9 cellular contexts compared by ENCODE assay signal in genomic region chr11:92225563-92226308, GRCh38. TPM values are rescaled to one million over a fixed set of nuclear protein-coding genes. Genes with fewer than 3 reads are reported as not detected.
DNase-seq lines count a peak whose midpoint lies in the region; ATAC-seq and TF ChIP-seq lines count a peak whose summit lies in the region.
"Had no signal": no experiment of that assay in that cellular context is flagged by ENCODE, and none has a peak within 500 bp of the region (broad histone marks: within the 10 kb centered on the region; RNA-seq: fewer than 3 reads in every experiment).

No MANE protein-coding gene starts in this region.

- in situ Hi-C loops in mammary epithelial cell (cut with MboI; ENCODE audit: low sequenced_read_pairs in 2 of 2), result no loop called here

- H3K4me1 Mint-ChIP-seq in activated naive CD8-positive, alpha-beta T cell treated with anti-CD3 and anti-CD28 coated beads, Interleukin-2, amount 10 ng/mL, durations not matched to agents 7 days and 5 days, result peaks cover 5% of the 10 kb centered on the region
- no peaks in the 10 kb centered on the region for H3K4me1 Mint-ChIP-seq in activated naive CD8-positive, alpha-beta T cell treated with anti-CD3 and anti-CD28 coated beads, Interleukin-2, amount 50 U/mL, for 24 hours

- H3K4me2 ChIP-seq in mammary epithelial cell (ENCODE audit: insufficient read depth, low read depth, low read length), result peak overlapping the region; percentile 56

- H3K27ac ChIP-seq in mammary epithelial cell (ENCODE audit: insufficient read depth, low read depth, low read length) (no peak overlapping the region), lung (ENCODE audit: low read depth in 1 of 2, low read length in 1 of 2) (no peak overlapping the region), urinary bladder (ENCODE audit: low read depth) (no peak overlapping the region)
- H3K27ac ChIP-seq: body of pancreas had no signal

- H3K4me3 ChIP-seq in mammary epithelial cell (replicated peaks in 1 of 3; ENCODE audit: insufficient read depth in 1 of 3, low read depth in 2 of 3, low read length in 3 of 3) (no peak overlapping the region), lung (peak overlapping the region; percentile 28), urinary bladder (ENCODE audit: low read depth, low read length) (peak overlapping the region; percentile 30)
- H3K4me3 ChIP-seq: body of pancreas had no signal

- H3K4me1 ChIP-seq in mammary epithelial cell (ENCODE audit: insufficient read depth, low read length) (peaks cover 6% of the 10 kb centered on the region), lung (ENCODE audit: control insufficient read depth in 2 of 2, insufficient read depth in 2 of 2, low read length in 2 of 2) (peaks cover 0 to 5% of the 10 kb centered on the region in 2 donors), urinary bladder (ENCODE audit: insufficient read depth) (peaks cover 1% of the 10 kb centered on the region)

- WGBS in mammary epithelial cell (ENCODE audit: low coverage, missing lambda C conversion rate), result 4% methylated on average over 15 of the region's 53 CpGs
- WGBS in lung, 2 donors, result 3% methylated on average over 53 of the region's 53 CpGs
- under 1% methylated on average over 53 of the region's 53 CpGs for WGBS in urinary bladder

- no peaks in the 10 kb centered on the region for H3K9me3 Mint-ChIP-seq in activated naive CD8-positive, alpha-beta T cell treated with anti-CD3 and anti-CD28 coated beads, Interleukin-2, amount 10 ng/mL, durations not matched to agents 7 days and 5 days
- H3K9me3 Mint-ChIP-seq in activated naive CD8-positive, alpha-beta T cell treated with anti-CD3 and anti-CD28 coated beads, Interleukin-2, amount 50 U/mL, for 24 hours, result no peaks in the 10 kb centered on the region

- TF ChIP-seq CTCF in mammary epithelial cell (conservative IDR thresholded peaks at IDR 0.05 in 1 of 2, IDR thresholded peaks at IDR 0.05 in 1 of 2; ENCODE audit: extremely low read depth in 1 of 2, insufficient read depth in 1 of 2, low read depth in 1 of 2, low read length in 2 of 2) (no peak), lung (IDR thresholded peaks at IDR 0.05; ENCODE audit: control extremely low read depth, extremely low read depth) (no peak)

- H3K9ac ChIP-seq in mammary epithelial cell (ENCODE audit: insufficient read depth, low read length), result no peak overlapping the region

- H3K36me3 ChIP-seq in mammary epithelial cell (ENCODE audit: insufficient read depth, low read length), result no peaks in the 10 kb centered on the region
- no peaks in the 10 kb centered on the region for H3K36me3 ChIP-seq in lung (ENCODE audit: control insufficient read depth in 2 of 2, insufficient read depth in 2 of 2, low read length in 2 of 2)
- no peaks in the 10 kb centered on the region for H3K36me3 ChIP-seq in urinary bladder (ENCODE audit: insufficient read depth)

- CTCF ChIA-PET in mammary epithelial cell (lab: Charles Lee; ENCODE audit: low non-redundant PET), result no interaction called here

- H3K36me3 Mint-ChIP-seq in activated naive CD8-positive, alpha-beta T cell treated with anti-CD3 and anti-CD28 coated beads, Interleukin-2, amount 10 ng/mL, durations not matched to agents 7 days and 5 days, result no peaks in the 10 kb centered on the region
- no peaks in the 10 kb centered on the region for H3K36me3 Mint-ChIP-seq in activated naive CD8-positive, alpha-beta T cell treated with anti-CD3 and anti-CD28 coated beads, Interleukin-2, amount 50 U/mL, for 24 hours (ENCODE audit: low read depth)

- no peak for ATAC-seq in activated naive CD8-positive, alpha-beta T cell treated with anti-CD3 and anti-CD28 coated beads, Interleukin-2, amount 10 ng/mL, durations not matched to agents 7 days and 5 days (ENCODE audit: low read depth)
- ATAC-seq in activated naive CD8-positive, alpha-beta T cell treated with anti-CD3 and anti-CD28 coated beads, Interleukin-2, amount 50 U/mL, for 24 hours, result no peak
- ATAC-seq in lung (ENCODE audit: insufficient read depth, low FRiP score) (no peak), HG03460 (IDR thresholded peaks at IDR 0.05; ENCODE audit: unreplicated experiment) (no peak)

- H3K27me3 ChIP-seq in mammary epithelial cell (ENCODE audit: insufficient read depth, low read length) (peaks cover 43% of the 10 kb centered on the region), lung (ENCODE audit: control insufficient read depth, insufficient read depth) (peaks cover 12% of the 10 kb centered on the region)
- H3K27me3 ChIP-seq: body of pancreas had no signal

- POLR2A ChIA-PET in activated naive CD8-positive, alpha-beta T cell treated with anti-CD3 and anti-CD28 coated beads, Interleukin-2, amount 10 ng/mL, durations not matched to agents 7 days and 5 days (lab: Charles Lee), result no interaction called here

- intact Hi-C loops in mammary epithelial cell (cut with micrococcal nuclease), result no loop called here

- H2AFZ ChIP-seq in mammary epithelial cell (ENCODE audit: low read depth, low read length), result peak overlapping the region; percentile 13

- no peaks in the 10 kb centered on the region for H3K9me3 ChIP-seq in mammary epithelial cell (replicated peaks; ENCODE audit: insufficient read depth, low read length)
- H3K9me3 ChIP-seq in lung (ENCODE audit: control insufficient read depth in 2 of 2, insufficient read depth in 1 of 2, low read length in 1 of 2), result peaks cover 0 to 6% of the 10 kb centered on the region in 2 donors
- H3K9me3 ChIP-seq: body of pancreas had no signal

- no peaks in the 10 kb centered on the region for H3K79me2 ChIP-seq in mammary epithelial cell (ENCODE audit: insufficient read depth, low read length)

- no peak for TF ChIP-seq POLR2A in erythroblast (IDR thresholded peaks at IDR 0.05; ENCODE audit: low read length)

- peak; percentile 26 for DNase-seq in activated naive CD8-positive, alpha-beta T cell treated with anti-CD3 and anti-CD28 coated beads, Interleukin-2, amount 10 ng/mL, durations not matched to agents 7 days and 5 days
- DNase-seq in activated naive CD8-positive, alpha-beta T cell treated with anti-CD3 and anti-CD28 coated beads, Interleukin-2, amount 50 U/mL, for 24 hours, result no peak
- DNase-seq in mammary epithelial cell, result peak; percentile 12
- no peak for DNase-seq in lung (ENCODE audit: low spot score)
- DNase-seq in activated effector memory CD4-positive, alpha-beta T cell treated with Interleukin-2 at 50 U/mL for 16 hours, result no peak
- no peak for DNase-seq in erythroblast (lab: John Stamatoyannopoulos, UW)

- peaks cover 39% of the 10 kb centered on the region for H3K27me3 Mint-ChIP-seq in activated naive CD8-positive, alpha-beta T cell treated with anti-CD3 and anti-CD28 coated beads, Interleukin-2, amount 10 ng/mL, durations not matched to agents 7 days and 5 days
- H3K27me3 Mint-ChIP-seq in activated naive CD8-positive, alpha-beta T cell treated with anti-CD3 and anti-CD28 coated beads, Interleukin-2, amount 50 U/mL, for 24 hours, result peaks cover 56% of the 10 kb centered on the region

- BruUV-seq in mammary epithelial cell (replicated peaks; lab: Mats Ljungman, UMichigan), result no TSS peak

- H3K27ac Mint-ChIP-seq in activated naive CD8-positive, alpha-beta T cell treated with anti-CD3 and anti-CD28 coated beads, Interleukin-2, amount 10 ng/mL, durations not matched to agents 7 days and 5 days, result no peak overlapping the region
- H3K27ac Mint-ChIP-seq in activated naive CD8-positive, alpha-beta T cell treated with anti-CD3 and anti-CD28 coated beads, Interleukin-2, amount 50 U/mL, for 24 hours, result no peak overlapping the region

- peaks cover 3% of the 10 kb centered on the region for H4K20me1 ChIP-seq in mammary epithelial cell (ENCODE audit: insufficient read depth, low read length)

- H3K4me3 Mint-ChIP-seq in activated naive CD8-positive, alpha-beta T cell treated with anti-CD3 and anti-CD28 coated beads, Interleukin-2, amount 10 ng/mL, durations not matched to agents 7 days and 5 days, result no peak overlapping the region
- no peak overlapping the region for H3K4me3 Mint-ChIP-seq in activated naive CD8-positive, alpha-beta T cell treated with anti-CD3 and anti-CD28 coated beads, Interleukin-2, amount 50 U/mL, for 24 hours

- dilution Hi-C loops in mammary epithelial cell (cut with HindIII; ENCODE audit: low sequenced_read_pairs), result no loop called here

RNA-seq across cellular contexts. Expression of gene FAT3, which starts 1.1 kb away (rescaled TPM):
- not detected for total RNA-seq in activated naive CD8-positive, alpha-beta T cell treated with anti-CD3 and anti-CD28 coated beads, Interleukin-2, amount 10 ng/mL, durations not matched to agents 7 days and 5 days
- total RNA-seq in mammary epithelial cell (not detected), lung (100 to 1,000 TPM in 1 of 2 donors, 1 to 10 TPM in 1; 6.0 to 108 TPM), urinary bladder (56.7 TPM)
- polyA plus RNA-seq in mammary epithelial cell (0.02 TPM), lung (under 1 TPM; 0.22 to 0.29 TPM), urinary bladder (4.1 TPM)
- 0.36 TPM for polyA minus RNA-seq in mammary epithelial cell

Comparison
In these comparisons a context has a peak if more than half of its experiments do, and no peak if none do; other contexts are left out.
1. DNase-seq: peak in activated naive CD8-positive, alpha-beta T cell treated with anti-CD3 and anti-CD28 coated beads, Interleukin-2, amount 10 ng/mL, durations not matched to agents 7 days and 5 days (single experiment) and mammary epithelial cell (single experiment); none in activated naive CD8-positive, alpha-beta T cell treated with anti-CD3 and anti-CD28 coated beads, Interleukin-2, amount 50 U/mL, for 24 hours (single experiment), lung (single experiment), activated effector memory CD4-positive, alpha-beta T cell treated with Interleukin-2 at 50 U/mL for 16 hours (single experiment) and erythroblast (0 of 2).
2. H3K4me3 ChIP-seq: peak in lung (single experiment) and urinary bladder (single experiment); none in mammary epithelial cell (0 of 3).
3. RNA of gene FAT3, which starts 1.1 kb away (total RNA-seq): 6.0 to 108 TPM in lung and 56.7 TPM in urinary bladder (single experiment); not detected in mammary epithelial cell and not detected in activated naive CD8-positive, alpha-beta T cell treated with anti-CD3 and anti-CD28 coated beads, Interleukin-2, amount 10 ng/mL, durations not matched to agents 7 days and 5 days; every median in the first group is over 4 times any median in the second.